Comparison of ENCODE assay signal across 8 cellular contexts in genomic region chr5:60700347-60700815, GRCh38. TPM values are rescaled to one million over a fixed set of nuclear protein-coding genes. Genes with fewer than 3 reads are reported as not detected.
DNase-seq lines count a peak whose midpoint lies in the region; ATAC-seq and TF ChIP-seq lines count a peak whose summit lies in the region.

No MANE protein-coding gene starts in this region.

- peak overlapping the region; percentile 88; the same call in 1 of the 2 replicates for H3K27ac ChIP-seq in MM.1S (ENCODE audit: low read length)
- peak overlapping the region; percentile 59 to 75 for H3K27ac ChIP-seq in breast epithelium
- peak overlapping the region; percentile 63 to 74 for H3K27ac ChIP-seq in left lung
- peak overlapping the region; percentile 26 to 71 for H3K27ac ChIP-seq in testis

- peaks cover 11% of the 10 kb centered on the region; the same call in 1 of the 2 replicates for H3F3A ChIP-seq in MM.1S (ENCODE audit: insufficient read depth, low read length)

- peaks cover 41% of the 10 kb centered on the region for H3K79me2 ChIP-seq in MM.1S (ENCODE audit: low read length)

- H3K4me3 ChIP-seq in MM.1S (ENCODE audit: low read length) (peak overlapping the region; percentile 93), breast epithelium (peak overlapping the region; percentile 68 to 77 (median 73)), left lung (peak overlapping the region; percentile 68 to 74), testis (peak overlapping the region; percentile 53 to 82)

- DNase-seq in activated T-cell treated with anti-CD3 and anti-CD28 coated beads, Interleukin-2, amount 50 U/mL, for 72 hours: no peak
- DNase-seq in activated T-cell treated with anti-CD3 and anti-CD28 coated beads for 4 hours (no peak), HEK293T (ENCODE audit: extremely low spot score) (no peak), MM.1S (peak; percentile 24), breast epithelium (ENCODE audit: low spot score in 2 of 2) (no peak), left lung (no peak), testis (peak; percentile 34), iPS-NIHi7 (ENCODE audit: extremely low spot score) (no peak)

- no peaks in the 10 kb centered on the region for H3K9me3 Mint-ChIP-seq in activated T-cell treated with anti-CD3 and anti-CD28 coated beads, Interleukin-2, amount 50 U/mL, for 72 hours

- H3K36me3 Mint-ChIP-seq in activated T-cell treated with anti-CD3 and anti-CD28 coated beads, Interleukin-2, amount 50 U/mL, for 72 hours (ENCODE audit: insufficient read depth in 2 of 2): peaks cover 3% of the 10 kb centered on the region in 2 donors

- no peak for TF ChIP-seq POLR2A in breast epithelium (IDR thresholded peaks at IDR 0.05)
- TF ChIP-seq POLR2A in testis (IDR thresholded peaks at IDR 0.05): no peak

- H3K27me3 ChIP-seq in MM.1S (replicated peaks; ENCODE audit: insufficient read depth, low read length) (0 out of 2 replicates have a peak, but pooled peaks cover 5% of the 10 kb centered on the region), breast epithelium (no peaks in the 10 kb centered on the region), left lung (no peaks in the 10 kb centered on the region), testis (no peaks in the 10 kb centered on the region)

- peak overlapping the region; percentile 91 for H3K27ac Mint-ChIP-seq in activated T-cell treated with anti-CD3 and anti-CD28 coated beads, Interleukin-2, amount 50 U/mL, for 72 hours

- H3K4me3 Mint-ChIP-seq in activated T-cell treated with anti-CD3 and anti-CD28 coated beads, Interleukin-2, amount 50 U/mL, for 72 hours: peak overlapping the region; percentile 91 to 98

- peak overlapping the region; percentile 96 for H3K4me2 ChIP-seq in MM.1S (ENCODE audit: low read depth, low read length)

- H3K4me1 Mint-ChIP-seq in activated T-cell treated with anti-CD3 and anti-CD28 coated beads, Interleukin-2, amount 50 U/mL, for 72 hours (ENCODE audit: low read depth): peaks cover 30% of the 10 kb centered on the region

- no peaks in the 10 kb centered on the region for H4K20me1 ChIP-seq in MM.1S (ENCODE audit: insufficient read depth, low read length)

- H3K9me3 ChIP-seq in MM.1S (replicated peaks; ENCODE audit: insufficient read depth, low read length): no peaks in the 10 kb centered on the region
- H3K9me3 ChIP-seq in breast epithelium: no peaks in the 10 kb centered on the region
- no peaks in the 10 kb centered on the region for H3K9me3 ChIP-seq in left lung
- no peaks in the 10 kb centered on the region for H3K9me3 ChIP-seq in testis

- peak overlapping the region; percentile 87 for H3K9ac ChIP-seq in MM.1S (ENCODE audit: low read length)

- H3K36me3 ChIP-seq in MM.1S (replicated peaks; ENCODE audit: insufficient read depth, low read length) (no peaks in the 10 kb centered on the region), breast epithelium (no peaks in the 10 kb centered on the region), left lung (no peaks in the 10 kb centered on the region), testis (ENCODE audit: low read depth, missing control alignments) (no peaks in the 10 kb centered on the region)

- CTCF ChIA-PET in HEK293T (lab: Yijun Ruan, JAX): interaction anchor here (0.8 to 1.1 kb wide), 5 partner anchors 12 to 260 kb away, joined by 3 to 5 read pairs (median 4); no protein-coding TSS in a partner anchor

- H3K9me2 ChIP-seq in MM.1S (replicated peaks; ENCODE audit: insufficient read depth, low read length): no peaks in the 10 kb centered on the region

- WGBS in testis, 2 donors: 0 to 1% methylated on average over 19 to 23 of the region's 23 CpGs

- ATAC-seq in activated T-cell treated with anti-CD3 and anti-CD28 coated beads, Interleukin-2, amount 50 U/mL, for 72 hours (replicated peaks in 1 of 2): peak; percentile 12 to 23
- peak; percentile 64 for ATAC-seq in left lung

- POLR2A ChIA-PET in HEK293T (lab: Yijun Ruan, JAX): interaction anchor here (0.9 to 2.1 kb wide), 11 partner anchors 9 to 296 kb away, joined by 3 to 13 read pairs (median 6); partner anchors contain the start of genes ELOVL7, ERCC8 and NDUFAF2

- no peak for TF ChIP-seq CTCF in MM.1S (IDR thresholded peaks at IDR 0.05; ENCODE audit: low read length)
- no peak for TF ChIP-seq CTCF in breast epithelium (IDR thresholded peaks at IDR 0.05)
- no peak for TF ChIP-seq CTCF in left lung (IDR thresholded peaks at IDR 0.05)
- TF ChIP-seq CTCF in testis (IDR thresholded peaks at IDR 0.05): no peak

- H3K4me1 ChIP-seq in MM.1S (ENCODE audit: low read length) (peaks cover 8% of the 10 kb centered on the region; the same call in 1 of the 2 replicates), breast epithelium (no peaks in the 10 kb centered on the region), left lung (peaks cover 3 to 12% of the 10 kb centered on the region in 2 donors), testis (no peaks in the 10 kb centered on the region)

- intact Hi-C loops in breast epithelium (cut with DNase I; ENCODE audit: low total_unique reads): no loop called here
- intact Hi-C loops in left lung (cut with DNase I): no loop called here
- intact Hi-C loops in testis (cut with DNase I; ENCODE audit: low total_unique reads): no loop called here

- H3K27me3 Mint-ChIP-seq in activated T-cell treated with anti-CD3 and anti-CD28 coated beads, Interleukin-2, amount 50 U/mL, for 72 hours (ENCODE audit: low read depth): peaks cover 8% of the 10 kb centered on the region

- peak overlapping the region; percentile 100 for H2AFZ ChIP-seq in MM.1S (ENCODE audit: low read length)

TF ChIP-seq in HEK293T, 16 proteins besides CTCF, POLR2A, EP300 and RAD21:
- TF ChIP-seq L3MBTL2 (conservative IDR thresholded peaks at IDR 0.05) (peak; percentile 60), ZNF384 (IDR thresholded peaks at IDR 0.05) (no peak), FOXA1 (IDR thresholded peaks at IDR 0.05) (no peak)
TF ChIP-seq in HEK293T: peak in this region for 1.

RNA-seq across cellular contexts. Expression of gene DEPDC1B, which starts 0.4 kb away (rescaled TPM):
- total RNA-seq in activated T-cell treated with anti-CD3 and anti-CD28 coated beads, Interleukin-2, amount 50 U/mL, for 72 hours: 10 to 100 TPM; 29.5 to 34.5 TPM
- 1 to 10 TPM in 1 of 3 donors, under 1 TPM in 2; under 0.01 to 1.1 (median 0.29) TPM for total RNA-seq in breast epithelium
- total RNA-seq in left lung: 1 to 10 TPM; 1.3 to 3.0 TPM
- 10 to 100 TPM; 14.5 to 15.0 TPM for total RNA-seq in testis
- polyA plus RNA-seq in testis (ENCODE audit: insufficient read depth, low read depth, low replicate concordance): 23.6 TPM

Comparison
In these comparisons a context has a peak if more than half of its experiments do, and no peak if none do; other contexts are left out.
1. DNase-seq: peak in MM.1S (single experiment) and testis (single experiment); none in activated T-cell treated with anti-CD3 and anti-CD28 coated beads, Interleukin-2, amount 50 U/mL, for 72 hours (0 of 2), activated T-cell treated with anti-CD3 and anti-CD28 coated beads for 4 hours (single experiment), HEK293T (single experiment), breast epithelium (0 of 2), left lung (0 of 2) and iPS-NIHi7 (single experiment).
2. Peak in every context shown above with its lines, with median percentiles within 50 percentile points of each other: H3K27ac ChIP-seq and H3K4me3 ChIP-seq.